ENCODE assay signal across 8 cellular contexts in the genomic region with DNA sequence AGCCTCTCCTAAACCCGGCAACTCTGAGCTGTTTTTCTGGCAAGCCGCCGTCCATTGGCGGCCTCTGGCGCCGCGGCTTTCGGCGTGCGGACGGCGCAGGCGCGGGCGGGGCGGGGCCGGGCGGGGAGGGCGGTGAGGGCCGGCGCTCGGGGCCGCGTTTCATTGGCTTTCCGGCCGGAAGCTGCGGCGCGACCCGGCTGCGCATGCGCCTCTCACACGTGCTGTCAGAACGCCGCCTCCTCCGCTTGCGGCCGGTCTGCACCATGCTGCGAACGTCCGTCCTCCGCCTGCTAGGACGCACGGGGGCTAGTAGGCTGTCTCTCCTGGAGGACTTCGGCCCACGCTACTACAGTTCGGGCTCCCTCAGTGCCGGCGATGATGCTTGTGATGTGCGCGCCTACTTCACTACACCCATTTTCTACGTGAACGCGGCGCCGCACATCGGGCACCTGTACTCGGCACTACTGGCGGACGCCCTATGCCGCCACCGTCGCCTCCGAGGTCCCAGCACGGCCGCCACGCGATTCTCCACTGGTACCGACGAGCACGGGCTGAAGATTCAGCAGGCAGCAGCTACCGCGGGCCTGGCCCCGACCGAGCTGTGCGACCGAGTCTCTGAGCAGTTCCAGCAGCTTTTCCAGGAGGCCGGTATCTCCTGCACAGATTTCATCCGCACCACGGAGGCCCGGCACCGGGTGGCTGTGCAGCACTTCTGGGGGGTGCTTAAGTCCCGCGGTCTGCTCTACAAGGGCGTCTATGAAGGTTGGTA. TPM values are rescaled to one million over a fixed set of nuclear protein-coding genes. Genes with fewer than 3 reads are reported as not detected.
A peak's percentile ranks its signal among the peaks of the same experiment; 100 is the strongest.
DNase-seq lines count a peak whose midpoint lies in the region; ATAC-seq and TF ChIP-seq lines count a peak whose summit lies in the region.

A gene (plus strand): TSS at position 227 of the 769 bp plus-strand sequence. CDS start 37 bp downstream, at position 264.

- under 1% methylated on average over 70 of the region's 85 CpGs for WGBS in prostate gland
- WGBS in urinary bladder: under 1% methylated on average over 85 of the region's 85 CpGs

- peak; percentile 93 for TF ChIP-seq POLR2A in GM15510 (IDR thresholded peaks at IDR 0.05; ENCODE audit: borderline replicate concordance, extremely low read depth, insufficient read length)
- peak; percentile 47 for TF ChIP-seq POLR2A in prostate gland (IDR thresholded peaks at IDR 0.05)

- intact Hi-C loops in T-helper 1 cell treated with Interleukin-12 subunit alpha and Interleukin-12 subunit beta and Interleukin-4 antibody, amounts not matched to agents 30 ng/mL and 1 ng/mL, for 36 hours (cut with micrococcal nuclease): loop anchor here (1.0 to 10.0 kb wide), 17 partner anchors 99 to 1641 kb away; a partner anchor contains a TSS
- intact Hi-C loops in left cardiac atrium (cut with DNase I): loop anchor here in 1 of 2 donors (10.0 kb wide), 1 partner anchor 69 kb away; no protein-coding TSS in a partner anchor
- intact Hi-C loops in prostate gland (cut with DNase I): loop anchor here (5.0 to 10.0 kb wide), 5 partner anchors 72 to 589 kb away; a partner anchor contains a TSS

- DNase-seq in NCI-H146 (lab: John Stamatoyannopoulos, UW): peak; percentile 87
- peak; percentile 81 for DNase-seq in amniotic stem cell (lab: John Stamatoyannopoulos, UW)
- peak; percentile 96 for DNase-seq in left cardiac atrium
- peak; percentile 90 for DNase-seq in prostate gland (ENCODE audit: low spot score)

- no peaks in the 10 kb centered on the region for H3K36me3 ChIP-seq in prostate gland
- no peaks in the 10 kb centered on the region for H3K36me3 ChIP-seq in urinary bladder (ENCODE audit: insufficient read depth)

- ATAC-seq in HG02870 (IDR thresholded peaks at IDR 0.05; ENCODE audit: unreplicated experiment) (peak; percentile 85), left cardiac atrium (peak; percentile 97)

- H3K27ac ChIP-seq in prostate gland: peak within 1 kb of the TSS; percentile 66 to 69
- H3K27ac ChIP-seq in urinary bladder (ENCODE audit: low read depth): peak within 1 kb of the TSS; percentile 44

- H3K9me3 ChIP-seq in prostate gland: no peaks in the 10 kb centered on the region

- H3K4me1 ChIP-seq in prostate gland (replicated peaks) (peaks cover 9% of the 10 kb centered on the region), urinary bladder (ENCODE audit: insufficient read depth) (no peaks in the 10 kb centered on the region)

- H3K27me3 ChIP-seq in prostate gland (replicated peaks; ENCODE audit: insufficient read depth): no peaks in the 10 kb centered on the region

- TF ChIP-seq CTCF in prostate gland (IDR thresholded peaks at IDR 0.05): peak in 2 of 4 experiments; percentile 2 to 13

- H3K4me3 ChIP-seq in prostate gland: peak within 1 kb of the TSS; percentile 69 to 71
- peak within 1 kb of the TSS; percentile 74 for H3K4me3 ChIP-seq in urinary bladder (ENCODE audit: low read depth, low read length)

RNA-seq across cellular contexts. Expression of the gene that starts here (rescaled TPM):
- 12.8 and 14.7 TPM in 2 replicates for total RNA-seq in T-helper 1 cell treated with Interleukin-12 subunit alpha and Interleukin-12 subunit beta and Interleukin-4 antibody, amounts not matched to agents 30 ng/mL and 1 ng/mL, for 36 hours
- 10 to 100 TPM in 1 of 2 donors, 1 to 10 TPM in 1; 6.0 to 11.0 TPM for total RNA-seq in left cardiac atrium
- 1 to 10 TPM; 5.9 to 6.9 TPM for total RNA-seq in prostate gland
- 3.8 TPM for total RNA-seq in urinary bladder
- polyA plus RNA-seq in urinary bladder: 3.7 TPM

Comparison
In these comparisons a context has a peak if more than half of its experiments do, and no peak if none do; other contexts are left out.
1. Peak in every context shown above with its lines: DNase-seq, ATAC-seq, H3K4me3 ChIP-seq and H3K27ac ChIP-seq.